In the genomic region with DNA sequence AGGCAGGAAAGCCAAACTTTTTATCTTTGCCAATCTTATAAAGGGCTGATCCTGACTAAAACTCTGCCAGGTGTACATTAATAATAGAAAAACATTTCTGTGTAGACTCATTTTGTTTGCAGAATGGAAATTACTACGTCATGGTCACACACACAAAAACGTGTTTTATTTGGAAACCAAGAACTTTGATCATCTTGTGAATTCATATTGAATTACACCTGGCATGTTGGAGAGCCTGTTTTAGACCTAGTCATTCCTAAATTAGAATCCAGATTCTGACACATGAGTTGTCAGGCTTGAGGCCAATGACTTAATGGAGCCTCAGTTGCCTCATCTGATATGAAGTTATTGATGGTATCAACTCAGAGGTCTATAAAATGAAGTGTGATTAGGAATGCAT, we compare ENCODE assay signal across 21 cellular contexts.
DNase-seq lines count a peak whose midpoint lies in the region; ATAC-seq, FAIRE-seq and TF ChIP-seq lines count a peak whose summit lies in the region.
"Had no signal": no experiment of that assay in that cellular context is flagged by ENCODE, and none has a peak within 500 bp of the region (broad histone marks: within the 10 kb centered on the region; RNA-seq: fewer than 3 reads in every experiment).

No MANE protein-coding gene starts in this region.

- H3K4me2 ChIP-seq in HepG2 (ENCODE audit: low read depth, low read length) = no peak overlapping the region
- H3K4me2 ChIP-seq: A549; BLaER1 treated with 17β-estradiol and CSF1 and Interleukin-3, amounts not matched to agents 10 nM and 100 nM had no signal

- FAIRE-seq in HepG2 (lab: Jason Lieb, UNC) = no peak
- FAIRE-seq: A549, D721Med, G401.6, GM12891, GM19239 had no signal

- H3K9me3 ChIP-seq in HepG2 (ENCODE audit: low read length) = no peaks in the 10 kb centered on the region
- H3K9me3 ChIP-seq in right lobe of liver = no peaks in the 10 kb centered on the region
- H3K9me3 ChIP-seq: A549; BLaER1 treated with 17β-estradiol and CSF1 and Interleukin-3, amounts not matched to agents 10 nM and 100 nM; Caco-2 had no signal

- DNase-seq in DMS53 (lab: John Stamatoyannopoulos, UW) (peak; percentile 22), DMS53 treated with DMSO at 0.1 percent for 48 hours (lab: John Stamatoyannopoulos, UW; ENCODE audit: unreplicated experiment) (no peak), HepG2 (ENCODE audit: low spot score) (no peak), right lobe of liver (no peak), epithelial cell of prostate (ENCODE audit: low read depth, low spot score) (peak; percentile 39), NAMALWA (ENCODE audit: low spot score) (no peak)
- DNase-seq: AML-193; Caco-2; Calu3; CD4-positive, alpha-beta T cell; CD8-positive, alpha-beta T cell; DMS79 treated with DMSO at 0.1 percent for 48 hours; GF-D8 had no signal

- POLR2A ChIA-PET in HepG2 (lab: Yijun Ruan, JAX) = no interaction called here

- TF ChIP-seq CTCF in HepG2 (CRISPR knock-in tag; IDR thresholded peaks at IDR 0.05) (no peak), right lobe of liver (IDR thresholded peaks at IDR 0.05) (no peak)

- no peak overlapping the region for H3K27ac ChIP-seq in HepG2 (ENCODE audit: extremely low read length, insufficient read depth, low read length)
- no peak overlapping the region for H3K27ac ChIP-seq in right lobe of liver
- H3K27ac ChIP-seq in epithelial cell of prostate = no peak overlapping the region
- H3K27ac ChIP-seq: 22Rv1; A549; BLaER1 treated with 17β-estradiol and CSF1 and Interleukin-3, amounts not matched to agents 10 nM and 100 nM; C4-2B had no signal

- H3K4me1 ChIP-seq in HepG2 (ENCODE audit: insufficient read depth, low read length) = no peaks in the 10 kb centered on the region
- no peaks in the 10 kb centered on the region for H3K4me1 ChIP-seq in right lobe of liver
- H3K4me1 ChIP-seq: A549; BLaER1 treated with 17β-estradiol and CSF1 and Interleukin-3, amounts not matched to agents 10 nM and 100 nM; Caco-2 had no signal

- H3K9ac ChIP-seq in HepG2 (ENCODE audit: insufficient read depth, low read depth, low read length) = no peak overlapping the region
- H3K9ac ChIP-seq: BLaER1 treated with 17β-estradiol and CSF1 and Interleukin-3, amounts not matched to agents 10 nM and 100 nM had no signal

- intact Hi-C loops in HepG2 (cut with micrococcal nuclease; ENCODE audit: unreplicated experiment) = no loop called here
- intact Hi-C loops in right lobe of liver (cut with DNase I) = no loop called here

- CTCF ChIA-PET in HepG2 (lab: Yijun Ruan, JAX; ENCODE audit: low intra/inter-chr PET ratio, low total read pairs) = no interaction called here

- H3K79me2 ChIP-seq in HepG2 (ENCODE audit: insufficient read depth, low read length) = no peaks in the 10 kb centered on the region

- no peak overlapping the region for H3K4me3 ChIP-seq in HepG2 (replicated peaks in 1 of 3; ENCODE audit: insufficient read depth in 1 of 3, low read depth in 2 of 3, low read length in 3 of 3)
- H3K4me3 ChIP-seq in right lobe of liver = no peak overlapping the region
- H3K4me3 ChIP-seq: A549; BLaER1 treated with 17β-estradiol and CSF1 and Interleukin-3, amounts not matched to agents 10 nM and 100 nM had no signal

- TF ChIP-seq POLR2A in HepG2 (IDR thresholded peaks at IDR 0.05; ENCODE audit: insufficient read depth in 1 of 2, low read depth in 2 of 2, low read length in 2 of 2) (no peak), right lobe of liver (IDR thresholded peaks at IDR 0.05) (no peak)

- 2% methylated on average over 2 of the region's 2 CpGs for WGBS in HepG2 (ENCODE audit: low lambda C conversion rate)
- WGBS in right lobe of liver (ENCODE audit: insufficient coverage, low coverage, low lambda C conversion rate, missing lambda C conversion rate) = 24% methylated on average over 2 of the region's 2 CpGs

- ATAC-seq in HepG2 (no peak), right lobe of liver (no peak)
- ATAC-seq: A549; CD8-positive, alpha-beta T cell had no signal

- TF ChIP-seq EP300 in HepG2 (IDR thresholded peaks at IDR 0.05; ENCODE audit: low read depth in 2 of 2, low read length in 2 of 2) = no peak
- TF ChIP-seq EP300 in HepG2 (CRISPR knock-in tag; IDR thresholded peaks at IDR 0.05; ENCODE audit: borderline replicate concordance) = no peak

- H3K36me3 ChIP-seq in HepG2 (replicated peaks in 1 of 2; ENCODE audit: control insufficient read depth in 1 of 2, insufficient read depth in 2 of 2, low read length in 2 of 2) (no peaks in the 10 kb centered on the region), right lobe of liver (no peaks in the 10 kb centered on the region)
- H3K36me3 ChIP-seq: BLaER1 treated with 17β-estradiol and CSF1 and Interleukin-3, amounts not matched to agents 10 nM and 100 nM had no signal

- no peaks in the 10 kb centered on the region for H4K20me1 ChIP-seq in HepG2 (ENCODE audit: insufficient read depth, low read length)
- H4K20me1 ChIP-seq: BLaER1 treated with 17β-estradiol and CSF1 and Interleukin-3, amounts not matched to agents 10 nM and 100 nM had no signal

- BruUV-seq in HepG2 (replicated peaks; lab: Mats Ljungman, UMichigan) = no TSS peak

- H2AFZ ChIP-seq in HepG2 (ENCODE audit: low read length) = no peak overlapping the region

- H3K27me3 ChIP-seq in HepG2 (ENCODE audit: control insufficient read depth in 1 of 2, insufficient read depth in 2 of 2, low read length in 2 of 2) (no peaks in the 10 kb centered on the region), right lobe of liver (peaks cover 0 to 6% of the 10 kb centered on the region in 2 donors)
- H3K27me3 ChIP-seq: BLaER1 treated with 17β-estradiol and CSF1 and Interleukin-3, amounts not matched to agents 10 nM and 100 nM had no signal

- TF ChIP-seq RAD21 in HepG2 (CRISPR knock-in tag; IDR thresholded peaks at IDR 0.05) = no peak

- in situ Hi-C loops in HepG2 (cut with HindIII; ENCODE audit: extremely low pct_ligation_motif_present, low pct_unique_long_range_greater_than_20kb) = no loop called here

TF ChIP-seq in HepG2, 621 proteins besides CTCF, POLR2A, EP300 and RAD21:
- TF ChIP-seq ZNF33A (CRISPR knock-in tag; IDR thresholded peaks at IDR 0.05; ENCODE audit: borderline replicate concordance) = no peak
- TF ChIP-seq CREB1 (IDR thresholded peaks at IDR 0.05) = peak; percentile 28; the same call in 1 of the 2 replicates
- TF ChIP-seq CREB1 (CRISPR knock-in tag; IDR thresholded peaks at IDR 0.05) = no peak
- no peak for TF ChIP-seq PCBP1 (IDR thresholded peaks at IDR 0.05; ENCODE audit: borderline replicate concordance, low read depth, low read length)

Comparison
In these comparisons a context has a peak if more than half of its experiments do, and no peak if none do; other contexts are left out.
1. DNase-seq: peak in DMS53 (single experiment) and epithelial cell of prostate (single experiment); none in DMS53 treated with DMSO at 0.1 percent for 48 hours (single experiment), HepG2 (single experiment), right lobe of liver (0 of 3) and NAMALWA (single experiment).